1 cellular context compared by ENCODE assay signal in genomic region chr2:231926180-231926741, GRCh38.
TF ChIP-seq lines count a peak whose summit lies in the region.

Gene NPPC, minus strand, starts transcription at chr2:231926396. Its CDS starts 147 bp downstream, at chr2:231926249.

TF ChIP-seq in HEK293, 187 proteins besides CTCF, POLR2A, EP300 and RAD21 (continued from another document):
- no peak for TF ChIP-seq ZNF513 (tag by site-specific recombination; IDR thresholded peaks at IDR 0.05)
- TF ChIP-seq ZNF549 (tag by site-specific recombination; IDR thresholded peaks at IDR 0.05) = no peak
